ENCODE assay signal across 19 cellular contexts in the genomic region with DNA sequence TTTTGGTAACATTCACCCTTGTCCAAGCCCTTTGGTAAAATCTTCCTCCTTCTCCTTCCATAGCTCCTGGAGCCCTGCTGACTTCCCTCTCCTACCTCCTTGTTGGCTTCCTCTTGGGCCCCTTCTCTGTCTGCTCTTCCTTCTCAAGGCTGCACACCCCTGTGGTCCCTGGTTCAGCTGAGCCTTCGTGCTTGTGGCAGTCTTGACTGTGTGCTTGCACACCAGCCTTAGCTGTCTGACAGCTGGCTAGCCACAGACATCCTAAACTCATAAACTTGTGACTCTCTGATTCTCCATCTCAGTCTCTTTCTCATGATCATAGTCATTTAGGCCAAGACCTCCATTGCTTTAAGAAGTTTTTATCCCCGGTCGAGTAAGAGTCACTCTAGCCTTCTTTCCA. TPM values are rescaled to one million over a fixed set of nuclear protein-coding genes. Genes with fewer than 3 reads are reported as not detected.
DNase-seq lines count a peak whose midpoint lies in the region; ATAC-seq and TF ChIP-seq lines count a peak whose summit lies in the region.
"Had no signal": no experiment of that assay in that cellular context is flagged by ENCODE, and none has a peak within 500 bp of the region (broad histone marks: within the 10 kb centered on the region; RNA-seq: fewer than 3 reads in every experiment).

No MANE protein-coding gene starts in this region.

- H2BK5ac ChIP-seq in neuronal stem cell (ENCODE audit: low read length): no peak overlapping the region

- no peak overlapping the region for H3K18ac ChIP-seq in neuronal stem cell (ENCODE audit: low read length)

- no peak overlapping the region for H2BK120ac ChIP-seq in neuronal stem cell (ENCODE audit: low read depth, low read length)

- no peaks in the 10 kb centered on the region for H4K20me1 ChIP-seq in GM23248 (ENCODE audit: insufficient read depth)

- no CpG with 5 or more reads among the region's 3 CpGs for WGBS in neuronal stem cell (ENCODE audit: extremely low coverage in 2 of 2, insufficient read length in 2 of 2, insufficient replicate concordance in 1 of 2), 2 donors
- 96 to 100% methylated on average over 3 of the region's 3 CpGs for WGBS in GM23248 (ENCODE audit: low coverage in 1 of 2, low lambda C conversion rate in 2 of 2, missing lambda C conversion rate in 2 of 2), 2 experiments
- 94 to 96% (median 95%) methylated on average over 3 of the region's 3 CpGs for WGBS in adrenal gland, 4 donors

- H3K27ac Mint-ChIP-seq in activated naive CD4-positive, alpha-beta T cell treated with anti-CD3 and anti-CD28 coated beads, Interleukin-2, amount 50 U/mL, for 24 hours: peak overlapping the region; percentile 73
- peak overlapping the region; percentile 57 for H3K27ac Mint-ChIP-seq in T-helper 17 cell
- peak overlapping the region; percentile 18 for H3K27ac Mint-ChIP-seq in activated T-helper 17 cell treated with anti-CD3 and anti-CD28 coated beads, Interleukin-2, amount 50 U/mL, for 72 hours
- H3K27ac Mint-ChIP-seq: HFFc6 had no signal

- H3K27ac ChIP-seq in neuronal stem cell (replicated peaks; ENCODE audit: low read length): no peak overlapping the region
- no peak overlapping the region for H3K27ac ChIP-seq in GM23248
- no peak overlapping the region for H3K27ac ChIP-seq in adrenal gland

- no peak overlapping the region for H2AFZ ChIP-seq in neuronal stem cell (ENCODE audit: low read length)
- H2AFZ ChIP-seq in GM23248: no peak overlapping the region

- H3K4me2 ChIP-seq in neuronal stem cell (ENCODE audit: insufficient read depth, low read length, poor library complexity, severe bottlenecking) (no peak overlapping the region), GM23248 (ENCODE audit: unreplicated experiment) (no peak overlapping the region)

- peaks cover 32% of the 10 kb centered on the region for H3K4me1 Mint-ChIP-seq in activated naive CD4-positive, alpha-beta T cell treated with anti-CD3 and anti-CD28 coated beads, Interleukin-2, amount 50 U/mL, for 24 hours
- peaks cover 24% of the 10 kb centered on the region for H3K4me1 Mint-ChIP-seq in T-helper 17 cell
- H3K4me1 Mint-ChIP-seq in activated T-helper 17 cell treated with anti-CD3 and anti-CD28 coated beads, Interleukin-2, amount 50 U/mL, for 72 hours: peaks cover 24% of the 10 kb centered on the region
- H3K4me1 Mint-ChIP-seq: CD14-positive monocyte had no signal

- H3K23ac ChIP-seq in neuronal stem cell (ENCODE audit: low read depth, low read length, poor library complexity): peak overlapping the region; percentile 4

- no peaks in the 10 kb centered on the region for H3K79me2 ChIP-seq in GM23248 (ENCODE audit: insufficient read depth)

- H3K79me1 ChIP-seq in neuronal stem cell (ENCODE audit: low read depth, low read length): no peaks in the 10 kb centered on the region

- H3K27me3 Mint-ChIP-seq in activated naive CD4-positive, alpha-beta T cell treated with anti-CD3 and anti-CD28 coated beads, Interleukin-2, amount 50 U/mL, for 24 hours: no peaks in the 10 kb centered on the region
- no peaks in the 10 kb centered on the region for H3K27me3 Mint-ChIP-seq in T-helper 17 cell
- H3K27me3 Mint-ChIP-seq in activated T-helper 17 cell treated with anti-CD3 and anti-CD28 coated beads, Interleukin-2, amount 50 U/mL, for 72 hours: no peaks in the 10 kb centered on the region

- H3K27me3 ChIP-seq in neuronal stem cell (ENCODE audit: control insufficient read depth in 3 of 3, insufficient read depth in 3 of 3, low read depth in 1 of 3, low read length in 3 of 3): no peaks in the 10 kb centered on the region
- no peaks in the 10 kb centered on the region for H3K27me3 ChIP-seq in GM23248 (replicated peaks; ENCODE audit: insufficient read depth)
- H3K27me3 ChIP-seq in adrenal gland: no peaks in the 10 kb centered on the region

- intact Hi-C loops in adrenal gland (cut with DNase I): no loop called here

- H3K4me1 ChIP-seq in neuronal stem cell (ENCODE audit: control insufficient read depth in 2 of 2, insufficient read depth in 1 of 2, low read depth in 1 of 2, low read length in 2 of 2) (no peaks in the 10 kb centered on the region), GM23248 (ENCODE audit: insufficient read depth) (no peaks in the 10 kb centered on the region), adrenal gland (replicated peaks in 1 of 2) (no peaks in the 10 kb centered on the region)
- H3K4me1 ChIP-seq: Caco-2 had no signal

- H4K8ac ChIP-seq in neuronal stem cell (ENCODE audit: low read depth, low read length): no peak overlapping the region

- in situ Hi-C loops in GM23248 (cut with MboI): no loop called here

- H3K36me3 Mint-ChIP-seq in activated naive CD4-positive, alpha-beta T cell treated with anti-CD3 and anti-CD28 coated beads, Interleukin-2, amount 50 U/mL, for 24 hours: peaks cover 24% of the 10 kb centered on the region
- H3K36me3 Mint-ChIP-seq in T-helper 17 cell (ENCODE audit: low read depth): peaks cover 22% of the 10 kb centered on the region
- H3K36me3 Mint-ChIP-seq in activated T-helper 17 cell treated with anti-CD3 and anti-CD28 coated beads, Interleukin-2, amount 50 U/mL, for 72 hours (ENCODE audit: low read depth): peaks cover 83% of the 10 kb centered on the region

- ATAC-seq in T-helper 17 cell: no peak
- ATAC-seq in activated T-helper 17 cell treated with anti-CD3 and anti-CD28 coated beads, Interleukin-2, amount 50 U/mL, for 72 hours (replicated peaks): no peak
- ATAC-seq: Panc1 had no signal

- H3K9me3 ChIP-seq in T-helper 17 cell (ENCODE audit: control insufficient read depth, low read length, poor library complexity, severe bottlenecking): no peaks in the 10 kb centered on the region
- no peaks in the 10 kb centered on the region for H3K9me3 ChIP-seq in neuronal stem cell (replicated peaks in 1 of 2; ENCODE audit: control insufficient read depth in 2 of 2, insufficient read depth in 1 of 2, low read depth in 1 of 2, low read length in 2 of 2)
- H3K9me3 ChIP-seq in GM23248 (ENCODE audit: low read depth): no peaks in the 10 kb centered on the region
- H3K9me3 ChIP-seq in adrenal gland (replicated peaks in 1 of 3): no peaks in the 10 kb centered on the region
- H3K9me3 ChIP-seq: Caco-2 had no signal

- H2BK15ac ChIP-seq in neuronal stem cell (ENCODE audit: low read length): no peak overlapping the region

- no peak for TF ChIP-seq CTCF in adrenal gland (IDR thresholded peaks at IDR 0.05)

- TF ChIP-seq POLR2A in adrenal gland (IDR thresholded peaks at IDR 0.05): no peak

- no peak overlapping the region for H3K4me3 ChIP-seq in neuronal stem cell (ENCODE audit: low read length in 2 of 2)
- H3K4me3 ChIP-seq in GM23248: no peak overlapping the region
- H3K4me3 ChIP-seq in adrenal gland: no peak overlapping the region

- H3K9ac ChIP-seq in neuronal stem cell (ENCODE audit: low read depth, low read length, poor library complexity) (no peak overlapping the region), GM23248 (no peak overlapping the region)

- no peak overlapping the region for H2BK12ac ChIP-seq in neuronal stem cell (ENCODE audit: low read length)

- no peak for DNase-seq in activated naive CD4-positive, alpha-beta T cell treated with Interleukin-2 at 50 U/mL for 16 hours
- no peak for DNase-seq in T-helper 17 cell
- no peak for DNase-seq in neuronal stem cell (ENCODE audit: low spot score)
- DNase-seq in GM23248: no peak
- no peak for DNase-seq in adrenal gland
- DNase-seq in NCI-H2081 (lab: John Stamatoyannopoulos, UW): no peak
- DNase-seq: Caco-2, DMS153, HFFc6, KG1, NCI-H1048, NCI-H1436 treated with DMSO at 0.1 percent for 48 hours, NCI-H2029 treated with DMSO at 0.1 percent for 48 hours, NCI-H510A, NCI-H774 had no signal

- H3K4ac ChIP-seq in neuronal stem cell (ENCODE audit: low read length): no peak overlapping the region

- no peak overlapping the region for H3K14ac ChIP-seq in neuronal stem cell (ENCODE audit: low read length)

- H3K9me3 Mint-ChIP-seq in activated naive CD4-positive, alpha-beta T cell treated with anti-CD3 and anti-CD28 coated beads, Interleukin-2, amount 50 U/mL, for 24 hours: no peaks in the 10 kb centered on the region
- H3K9me3 Mint-ChIP-seq in activated T-helper 17 cell treated with anti-CD3 and anti-CD28 coated beads, Interleukin-2, amount 50 U/mL, for 72 hours: no peaks in the 10 kb centered on the region
- H3K9me3 Mint-ChIP-seq: HFFc6 had no signal

- H3K36me3 ChIP-seq in neuronal stem cell (replicated peaks in 1 of 2; ENCODE audit: control insufficient read depth in 2 of 2, insufficient read depth in 2 of 2, low read length in 2 of 2) (peaks cover 37 to 85% of the 10 kb centered on the region in 2 donors), GM23248 (ENCODE audit: low read depth) (peaks cover 18% of the 10 kb centered on the region), adrenal gland (replicated peaks in 1 of 2) (peaks cover 0 to 44% of the 10 kb centered on the region in 2 donors)

- no peak overlapping the region for H2AK5ac ChIP-seq in neuronal stem cell (ENCODE audit: low read depth, low read length)

- no peaks in the 10 kb centered on the region for H3F3A ChIP-seq in GM23248 (ENCODE audit: insufficient read depth)

- H3K4me3 Mint-ChIP-seq in activated naive CD4-positive, alpha-beta T cell treated with anti-CD3 and anti-CD28 coated beads, Interleukin-2, amount 50 U/mL, for 24 hours: no peak overlapping the region
- H3K4me3 Mint-ChIP-seq in T-helper 17 cell: no peak overlapping the region
- H3K4me3 Mint-ChIP-seq in activated T-helper 17 cell treated with anti-CD3 and anti-CD28 coated beads, Interleukin-2, amount 50 U/mL, for 72 hours: peak overlapping the region; percentile 7
- H3K4me3 Mint-ChIP-seq: CD14-positive monocyte, HFFc6 had no signal

- no peaks in the 10 kb centered on the region for H3K9me2 ChIP-seq in GM23248 (ENCODE audit: insufficient read depth)

- no peak overlapping the region for H4K91ac ChIP-seq in neuronal stem cell (ENCODE audit: low read depth, low read length, poor library complexity)

RNA-seq across cellular contexts. Expression of gene DHX35, which starts 37.1 kb away (rescaled TPM):
- total RNA-seq in T-helper 17 cell (1 to 10 TPM; 8.0 to 9.9 TPM), adrenal gland (10 to 100 TPM in 2 of 8 donors, 1 to 10 TPM in 6; 3.2 to 12.7 (median 8.8) TPM)
- 10 to 100 TPM in 1 of 2 donors, 1 to 10 TPM in 1; 6.0 to 13.4 TPM for total RNA-seq in activated T-helper 17 cell treated with anti-CD3 and anti-CD28 coated beads, Interleukin-2, amount 50 U/mL, for 72 hours
- polyA plus RNA-seq in neuronal stem cell (2013, experiment 1 of 2): 10.1 TPM
- polyA plus RNA-seq in neuronal stem cell (2013, experiment 2 of 2): 9.5 TPM
- total RNA-seq in GM23248 (2014; rRNA removed; shearing (Covaris generic)): 10.7 and 17.1 TPM in 2 replicates
- polyA plus RNA-seq in GM23248 (2016; fragmentation: Nextera tagmentation; extraction: Ambion mirVana) (3.4 and 4.5 TPM in 2 replicates), adrenal gland (1 to 10 TPM; 6.3 to 7.5 (median 6.6) TPM)

Comparison
In these comparisons a context has a peak if more than half of its experiments do, and no peak if none do; other contexts are left out.
1. H3K27ac Mint-ChIP-seq: peak in every context shown above with its lines; median percentile 73 in activated naive CD4-positive, alpha-beta T cell treated with anti-CD3 and anti-CD28 coated beads, Interleukin-2, amount 50 U/mL, for 24 hours; 57 in T-helper 17 cell; 18 in activated T-helper 17 cell treated with anti-CD3 and anti-CD28 coated beads, Interleukin-2, amount 50 U/mL, for 72 hours.